10 cellular contexts compared by ENCODE assay signal in genomic region chr11:12166299-12167092, GRCh38. TPM values are rescaled to one million over a fixed set of nuclear protein-coding genes. Genes with fewer than 3 reads are reported as not detected.
DNase-seq lines count a peak whose midpoint lies in the region; ATAC-seq and TF ChIP-seq lines count a peak whose summit lies in the region.
"Had no signal": no experiment of that assay in that cellular context is flagged by ENCODE, and none has a peak within 500 bp of the region (broad histone marks: within the 10 kb centered on the region; RNA-seq: fewer than 3 reads in every experiment).

No MANE protein-coding gene starts in this region.

- BruUV-seq in MCF 10A (replicated peaks; lab: Mats Ljungman, UMichigan): TSS peak; percentile 97

- no peak for TF ChIP-seq CTCF in MCF 10A (IDR thresholded peaks at IDR 0.05; ENCODE audit: unreplicated experiment)
- TF ChIP-seq CTCF in breast epithelium (IDR thresholded peaks at IDR 0.05): no peak
- no peak for TF ChIP-seq CTCF in type B pancreatic cell (conservative IDR thresholded peaks at IDR 0.05)
- TF ChIP-seq CTCF in spleen (IDR thresholded peaks at IDR 0.05 in 8 of 11, conservative IDR thresholded peaks at IDR 0.05 in 3 of 11): no peak
- TF ChIP-seq CTCF in omental fat pad (IDR thresholded peaks at IDR 0.05): no peak

- H4K8ac ChIP-seq in mesenchymal stem cell (ENCODE audit: low read length): no peak overlapping the region

- WGBS in mesenchymal stem cell: 73% methylated on average over 5 of the region's 5 CpGs
- 90 to 98% (median 96%) methylated on average over 5 of the region's 5 CpGs for WGBS in spleen, 5 donors

- H3K27ac Mint-ChIP-seq in MCF 10A (ENCODE audit: low read depth, unreplicated experiment): peak overlapping the region; percentile 8
- H3K27ac Mint-ChIP-seq in activated naive CD8-positive, alpha-beta T cell treated with anti-CD3 and anti-CD28 coated beads, Interleukin-2, amount 50 U/mL, for 24 hours: peak overlapping the region; percentile 82
- H3K27ac Mint-ChIP-seq in type B pancreatic cell: peak overlapping the region; percentile 78

- H3K36me3 Mint-ChIP-seq in MCF 10A (ENCODE audit: insufficient read depth, unreplicated experiment): peaks cover 21% of the 10 kb centered on the region
- H3K36me3 Mint-ChIP-seq in activated naive CD8-positive, alpha-beta T cell treated with anti-CD3 and anti-CD28 coated beads, Interleukin-2, amount 50 U/mL, for 24 hours (ENCODE audit: low read depth): peaks cover 14% of the 10 kb centered on the region
- H3K36me3 Mint-ChIP-seq in type B pancreatic cell: no peaks in the 10 kb centered on the region

- H3K27me3 Mint-ChIP-seq in MCF 10A (ENCODE audit: insufficient read depth, unreplicated experiment): no peaks in the 10 kb centered on the region
- no peaks in the 10 kb centered on the region for H3K27me3 Mint-ChIP-seq in activated naive CD8-positive, alpha-beta T cell treated with anti-CD3 and anti-CD28 coated beads, Interleukin-2, amount 50 U/mL, for 24 hours
- H3K27me3 Mint-ChIP-seq in type B pancreatic cell: no peaks in the 10 kb centered on the region

- intact Hi-C loops in MCF 10A (cut with micrococcal nuclease): loop anchor here (1.0 to 5.0 kb wide), 2 partner anchors 23 to 44 kb away; no protein-coding TSS in a partner anchor
- intact Hi-C loops in breast epithelium (cut with DNase I; ENCODE audit: low total_unique reads): no loop called here
- intact Hi-C loops in spleen (cut with DNase I; ENCODE audit: low total_unique reads): no loop called here

- peak overlapping the region in 1 of 2 experiments; percentile 89 for H3K4ac ChIP-seq in mesenchymal stem cell (ENCODE audit: low read depth in 1 of 2, low read length in 2 of 2)

- peaks cover 10% of the 10 kb centered on the region for H3K79me1 ChIP-seq in mesenchymal stem cell (replicated peaks; ENCODE audit: low read length, poor library complexity, severe bottlenecking)

- peak overlapping the region; percentile 59 to 71 for H3K18ac ChIP-seq in mesenchymal stem cell (ENCODE audit: low read depth in 1 of 2, low read length in 2 of 2)

- H3K27me3 ChIP-seq in breast epithelium: no peaks in the 10 kb centered on the region
- no peaks in the 10 kb centered on the region for H3K27me3 ChIP-seq in mesenchymal stem cell (ENCODE audit: control insufficient read depth in 1 of 2, insufficient read depth in 1 of 2, low read length in 2 of 2)
- H3K27me3 ChIP-seq in spleen (replicated peaks in 1 of 7): no peaks in the 10 kb centered on the region
- H3K27me3 ChIP-seq: BE2C had no signal

- DNase-seq in MCF 10A (ENCODE audit: unreplicated experiment) (no peak), breast epithelium (ENCODE audit: low spot score in 2 of 2) (no peak), mesenchymal stem cell (no peak), type B pancreatic cell (ENCODE audit: extremely low spot score, unreplicated experiment) (no peak), spleen (no peak), omental fat pad (ENCODE audit: low spot score) (no peak)
- no peak for DNase-seq in activated naive CD8-positive, alpha-beta T cell treated with anti-CD3 and anti-CD28 coated beads, Interleukin-2, amount 50 U/mL, for 24 hours
- DNase-seq: BE2C, head of caudate nucleus had no signal

- no peak for ATAC-seq in activated naive CD8-positive, alpha-beta T cell treated with anti-CD3 and anti-CD28 coated beads, Interleukin-2, amount 50 U/mL, for 24 hours
- ATAC-seq in omental fat pad (ENCODE audit: low FRiP score) (no peak), GM21367 (IDR thresholded peaks at IDR 0.05; ENCODE audit: unreplicated experiment) (no peak)

- no peak overlapping the region for H3K9ac ChIP-seq in mesenchymal stem cell (ENCODE audit: low read length)

- POLR2A ChIA-PET in MCF 10A (lab: Yijun Ruan, JAX): interaction anchor here (0.6 to 3.6 kb wide), 12 partner anchors 9 to 545 kb away, joined by 3 to 27 read pairs (median 4); no protein-coding TSS in a partner anchor

- no peak overlapping the region for H2BK15ac ChIP-seq in mesenchymal stem cell (ENCODE audit: low read depth, poor library complexity, severe bottlenecking)

- H3K4me1 Mint-ChIP-seq in MCF 10A (ENCODE audit: insufficient read depth, unreplicated experiment) (peaks cover 48% of the 10 kb centered on the region), type B pancreatic cell (ENCODE audit: unreplicated experiment) (no peaks in the 10 kb centered on the region)
- peaks cover 59% of the 10 kb centered on the region for H3K4me1 Mint-ChIP-seq in activated naive CD8-positive, alpha-beta T cell treated with anti-CD3 and anti-CD28 coated beads, Interleukin-2, amount 50 U/mL, for 24 hours

- H2BK5ac ChIP-seq in mesenchymal stem cell (ENCODE audit: low read depth, low read length, poor library complexity, severe bottlenecking): peak overlapping the region; percentile 46

- H2AK5ac ChIP-seq in mesenchymal stem cell (ENCODE audit: low read length, severe bottlenecking): peak overlapping the region; percentile 97

- no peak overlapping the region for H3K14ac ChIP-seq in mesenchymal stem cell (ENCODE audit: low read length in 2 of 2)

- H3K9me3 Mint-ChIP-seq in MCF 10A (ENCODE audit: unreplicated experiment) (no peaks in the 10 kb centered on the region), type B pancreatic cell (no peaks in the 10 kb centered on the region)
- peaks cover 3% of the 10 kb centered on the region for H3K9me3 Mint-ChIP-seq in activated naive CD8-positive, alpha-beta T cell treated with anti-CD3 and anti-CD28 coated beads, Interleukin-2, amount 50 U/mL, for 24 hours

- H3K4me3 Mint-ChIP-seq in MCF 10A (ENCODE audit: unreplicated experiment): no peak overlapping the region
- H3K4me3 Mint-ChIP-seq in activated naive CD8-positive, alpha-beta T cell treated with anti-CD3 and anti-CD28 coated beads, Interleukin-2, amount 50 U/mL, for 24 hours: no peak overlapping the region
- H3K4me3 Mint-ChIP-seq in type B pancreatic cell: no peak overlapping the region

- H3K36me3 ChIP-seq in breast epithelium: no peaks in the 10 kb centered on the region
- H3K36me3 ChIP-seq in mesenchymal stem cell (ENCODE audit: control insufficient read depth in 1 of 2, insufficient read depth in 2 of 2, low read depth in 1 of 2, low read length in 2 of 2): peaks cover 10 to 30% of the 10 kb centered on the region in 2 experiments
- H3K36me3 ChIP-seq in spleen: peaks cover 0 to 23% (median 0%) of the 10 kb centered on the region in 6 donors
- H3K36me3 ChIP-seq: BE2C had no signal

- peak overlapping the region; percentile 34 to 95 for H2BK12ac ChIP-seq in mesenchymal stem cell (ENCODE audit: low read length in 2 of 2)

- TF ChIP-seq POLR2A in breast epithelium (IDR thresholded peaks at IDR 0.05): no peak
- no peak for TF ChIP-seq POLR2A in spleen (IDR thresholded peaks at IDR 0.05)

- CTCF ChIA-PET in MCF 10A (lab: Yijun Ruan, JAX): interaction anchor here (0.6 to 1.1 kb wide), 5 partner anchors 18 to 120 kb away, joined by 3 read pairs; no protein-coding TSS in a partner anchor

- H4K91ac ChIP-seq in mesenchymal stem cell (ENCODE audit: low read length): no peak overlapping the region

- H3K4me2 ChIP-seq in mesenchymal stem cell (ENCODE audit: low read length, poor library complexity, severe bottlenecking): no peak overlapping the region

- H2BK120ac ChIP-seq in mesenchymal stem cell (ENCODE audit: low read depth, low read length): no peak overlapping the region

- H3K9me3 ChIP-seq in breast epithelium: no peaks in the 10 kb centered on the region
- H3K9me3 ChIP-seq in mesenchymal stem cell (ENCODE audit: control insufficient read depth, low read length): no peaks in the 10 kb centered on the region
- no peaks in the 10 kb centered on the region for H3K9me3 ChIP-seq in spleen
- H3K9me3 ChIP-seq: BE2C had no signal

- H3K23ac ChIP-seq in mesenchymal stem cell (ENCODE audit: low read length in 2 of 2): no peak overlapping the region

- H3K27ac ChIP-seq in breast epithelium (peak overlapping the region in 1 of 2 donors; percentile 21), mesenchymal stem cell (ENCODE audit: low read length, poor library complexity, severe bottlenecking) (peak overlapping the region; percentile 76), spleen (no peak overlapping the region)

- H3K4me1 ChIP-seq in breast epithelium (peaks cover 0 to 5% of the 10 kb centered on the region in 2 donors), mesenchymal stem cell (ENCODE audit: control insufficient read depth, insufficient read depth, low read depth, low read length) (peaks cover 46% of the 10 kb centered on the region), spleen (peaks cover 0 to 18% (median 4%) of the 10 kb centered on the region in 6 donors)
- H3K4me1 ChIP-seq: BE2C had no signal

- H3K4me3 ChIP-seq in breast epithelium (no peak overlapping the region), mesenchymal stem cell (ENCODE audit: insufficient read depth in 1 of 2, low read depth in 1 of 2, low read length in 2 of 2) (no peak overlapping the region), spleen (no peak overlapping the region)

- no peak overlapping the region for H2AFZ ChIP-seq in mesenchymal stem cell (ENCODE audit: low read depth, low read length)

RNA-seq across cellular contexts. Expression of gene MICAL2, which starts 56.1 kb away (rescaled TPM):
- total RNA-seq in MCF 10A (2022) (151 and 154 TPM in 2 replicates), breast epithelium (10 to 100 TPM; 30.9 to 52.4 (median 38.6) TPM), type B pancreatic cell (ENCODE audit: low replicate concordance) (35.7 and 38.0 TPM in 2 replicates), spleen (10 to 100 TPM; 18.6 to 50.8 (median 36.4) TPM), omental fat pad (100 to 1,000 TPM in 1 of 4 donors, 10 to 100 TPM in 3; 34.3 to 143 (median 57.0) TPM)
- polyA plus RNA-seq in mesenchymal stem cell (2013, experiment 1 of 2): 96.9 TPM
- polyA plus RNA-seq in mesenchymal stem cell (2013, experiment 2 of 2): 100 TPM
- polyA plus RNA-seq in spleen: 1 to 10 TPM; 1.9 to 4.6 (median 2.2) TPM

Comparison
In these comparisons a context has a peak if more than half of its experiments do, and no peak if none do; other contexts are left out.
1. H3K27ac Mint-ChIP-seq: peak in every context shown above with its lines; median percentile 82 in activated naive CD8-positive, alpha-beta T cell treated with anti-CD3 and anti-CD28 coated beads, Interleukin-2, amount 50 U/mL, for 24 hours; 78 in type B pancreatic cell; 8 in MCF 10A.